Comparison of ENCODE assay signal across 17 cellular contexts in genomic region chr3:144496116-144496835, GRCh38.
A peak's percentile ranks its signal among the peaks of the same experiment; 100 is the strongest.
DNase-seq lines count a peak whose midpoint lies in the region; ATAC-seq, FAIRE-seq and TF ChIP-seq lines count a peak whose summit lies in the region.
"Had no signal": no experiment of that assay in that cellular context is flagged by ENCODE, and none has a peak within 500 bp of the region (broad histone marks: within the 10 kb centered on the region; RNA-seq: fewer than 3 reads in every experiment).

No MANE protein-coding gene starts in this region.

- CTCF ChIA-PET in Calu3 (lab: Charles Lee) = no interaction called here

- intact Hi-C loops in Calu3 (cut with micrococcal nuclease; ENCODE audit: unreplicated experiment) = no loop called here

- BruUV-seq in Calu3 (replicated peaks; lab: Mats Ljungman, UMichigan) = no TSS peak

- H3K4me1 Mint-ChIP-seq in Calu3 (ENCODE audit: low read depth, unreplicated experiment) = no peaks in the 10 kb centered on the region
- H3K4me1 Mint-ChIP-seq: CD4-positive, alpha-beta memory T cell had no signal

- no peaks in the 10 kb centered on the region for H3K36me3 Mint-ChIP-seq in Calu3 (ENCODE audit: insufficient read depth, unreplicated experiment)
- H3K36me3 Mint-ChIP-seq: CD4-positive, alpha-beta memory T cell had no signal

- no peak overlapping the region for H3K4me3 Mint-ChIP-seq in Calu3 (ENCODE audit: low read depth, unreplicated experiment)
- H3K4me3 Mint-ChIP-seq: CD4-positive, alpha-beta memory T cell had no signal

- H3K9me3 Mint-ChIP-seq in Calu3 (ENCODE audit: low read depth, unreplicated experiment) = no peaks in the 10 kb centered on the region

- no peak for FAIRE-seq in frontal cortex (lab: Jason Lieb, UNC)
- FAIRE-seq: D721Med had no signal

- ATAC-seq in HG03196 (IDR thresholded peaks at IDR 0.05; ENCODE audit: unreplicated experiment) = no peak
- ATAC-seq: PC-3 had no signal

- no peak overlapping the region for H3K27ac Mint-ChIP-seq in Calu3 (ENCODE audit: unreplicated experiment)
- H3K27ac Mint-ChIP-seq: CD4-positive, alpha-beta memory T cell had no signal

- TF ChIP-seq CTCF in Calu3 (IDR thresholded peaks at IDR 0.05; ENCODE audit: unreplicated experiment) = no peak

- DNase-seq in LHCN-M2 (ENCODE audit: low read depth) = peak; percentile 32
- DNase-seq in dermis blood vessel endothelial cell = peak; percentile 55
- DNase-seq in frontal cortex (ENCODE audit: low spot score in 2 of 2) = peak; percentile 15
- peak; percentile 5 for DNase-seq in putamen (ENCODE audit: low spot score)
- no peak for DNase-seq in GM03348 (ENCODE audit: low spot score)
- no peak for DNase-seq in Calu3
- DNase-seq in NCI-H1048 (lab: John Stamatoyannopoulos, UW) = no peak
- DNase-seq: BE2C; CD4-positive, alpha-beta memory T cell; DMS79; Karpas-422; NCI-H1105 treated with DMSO at 0.1 percent for 48 hours; NCI-H1930; PC-3; SW 1271 had no signal

- no peaks in the 10 kb centered on the region for H3K27me3 Mint-ChIP-seq in Calu3 (ENCODE audit: unreplicated experiment)
- H3K27me3 Mint-ChIP-seq: CD4-positive, alpha-beta memory T cell had no signal

Comparison
In these comparisons a context has a peak if more than half of its experiments do, and no peak if none do; other contexts are left out.
1. DNase-seq: peak in LHCN-M2 (single experiment), dermis blood vessel endothelial cell (single experiment), frontal cortex (2 of 2) and putamen (single experiment); none in GM03348 (single experiment), Calu3 (single experiment) and NCI-H1048 (single experiment).